Comparison of ENCODE assay signal across 2 cellular contexts in genomic region chr10:15374156-15374555, GRCh38.
A peak's percentile ranks its signal among the peaks of the same experiment; 100 is the strongest.
TF ChIP-seq lines count a peak whose summit lies in the region.

No MANE protein-coding gene starts in this region.

TF ChIP-seq in GM23338, 12 proteins besides CTCF, POLR2A, EP300 and RAD21:
- TF ChIP-seq CREB1 (CRISPR knock-in tag; IDR thresholded peaks at IDR 0.05; ENCODE audit: low read depth) (no peak), ZNF331 (CRISPR knock-in tag; IDR thresholded peaks at IDR 0.05; ENCODE audit: low read depth) (no peak), ZNF462 (CRISPR knock-in tag; IDR thresholded peaks at IDR 0.05) (no peak), POLR2AphosphoS5 (IDR thresholded peaks at IDR 0.05; ENCODE audit: low read depth) (no peak), EZH2phosphoT487 (IDR thresholded peaks at IDR 0.05; ENCODE audit: unreplicated experiment) (no peak), NANOG (IDR thresholded peaks at IDR 0.05; ENCODE audit: borderline replicate concordance) (no peak), ETS1 (IDR thresholded peaks at IDR 0.05) (no peak), REST (IDR thresholded peaks at IDR 0.05; ENCODE audit: unreplicated experiment) (no peak), EZH2 (IDR thresholded peaks at IDR 0.05; ENCODE audit: low read depth, unreplicated experiment) (no peak), ZNF114 (CRISPR knock-in tag; IDR thresholded peaks at IDR 0.05) (no peak)
TF ChIP-seq in GM23338: peak in this region for 0.

TF ChIP-seq in GM12878, 131 proteins besides CTCF, POLR2A, EP300 and RAD21:
- TF ChIP-seq POU2F2 (IDR thresholded peaks at IDR 0.05; ENCODE audit: borderline replicate concordance, low read depth, low read length) (0 out of 3 replicates have a peak, but pooled peaks have one; percentile 25), TCF7 (IDR thresholded peaks at IDR 0.05; ENCODE audit: borderline replicate concordance) (no peak)
